Comparison of ENCODE assay signal across 2 cellular contexts in the genomic region with DNA sequence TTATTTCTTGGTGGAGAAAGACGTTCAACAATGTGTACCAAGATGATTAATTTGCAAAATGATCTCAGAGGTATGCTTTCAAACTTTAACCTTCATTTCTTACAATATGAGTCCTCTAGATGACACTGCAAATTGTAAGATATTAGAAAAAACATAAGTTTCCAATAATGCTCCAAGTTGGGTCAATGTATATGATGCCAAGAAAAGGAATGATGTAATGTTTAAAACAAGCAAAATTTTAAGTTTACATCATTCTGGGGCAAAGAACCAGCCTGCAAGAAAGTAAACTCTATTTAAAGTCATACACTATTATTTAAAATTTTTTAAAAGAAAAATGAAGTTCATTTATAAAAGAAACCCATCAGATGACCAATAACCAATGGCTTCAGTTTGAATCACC.
TF ChIP-seq lines count a peak whose summit lies in the region.

No MANE protein-coding gene starts in this region.

TF ChIP-seq in HepG2, 621 proteins besides CTCF, POLR2A, EP300 and RAD21:
- 0 out of 2 replicates have a peak, but pooled peaks have one; percentile 31 for TF ChIP-seq ATF7 (IDR thresholded peaks at IDR 0.05)
- no peak for TF ChIP-seq ATF7 (CRISPR knock-in tag; IDR thresholded peaks at IDR 0.05)
- no peak for TF ChIP-seq ZNF446 (CRISPR knock-in tag; IDR thresholded peaks at IDR 0.05)

TF ChIP-seq in HEK293, 187 proteins besides CTCF, POLR2A, EP300 and RAD21:
- TF ChIP-seq, protein P1, sequence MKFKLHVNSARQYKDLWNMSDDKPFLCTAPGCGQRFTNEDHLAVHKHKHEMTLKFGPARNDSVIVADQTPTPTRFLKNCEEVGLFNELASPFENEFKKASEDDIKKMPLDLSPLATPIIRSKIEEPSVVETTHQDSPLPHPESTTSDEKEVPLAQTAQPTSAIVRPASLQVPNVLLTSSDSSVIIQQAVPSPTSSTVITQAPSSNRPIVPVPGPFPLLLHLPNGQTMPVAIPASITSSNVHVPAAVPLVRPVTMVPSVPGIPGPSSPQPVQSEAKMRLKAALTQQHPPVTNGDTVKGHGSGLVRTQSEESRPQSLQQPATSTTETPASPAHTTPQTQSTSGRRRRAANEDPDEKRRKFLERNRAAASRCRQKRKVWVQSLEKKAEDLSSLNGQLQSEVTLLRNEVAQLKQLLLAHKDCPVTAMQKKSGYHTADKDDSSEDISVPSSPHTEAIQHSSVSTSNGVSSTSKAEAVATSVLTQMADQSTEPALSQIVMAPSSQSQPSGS (tag by site-specific recombination; IDR thresholded peaks at IDR 0.05; ENCODE audit: low read depth): peak; percentile 57
- TF ChIP-seq ZNF223 (tag by site-specific recombination; IDR thresholded peaks at IDR 0.05): no peak
TF ChIP-seq in HEK293: peak in this region for 1.
